Comparison of ENCODE assay signal across 1 cellular context in genomic region chr4:148330724-148331123, GRCh38.
TF ChIP-seq lines count a peak whose summit lies in the region.

No MANE protein-coding gene starts in this region.

TF ChIP-seq in GM23338, 12 proteins besides CTCF, POLR2A, EP300 and RAD21 (continued from another document):
- TF ChIP-seq ZNF462 (CRISPR knock-in tag; IDR thresholded peaks at IDR 0.05), result no peak
